Comparison of ENCODE assay signal across 33 cellular contexts in genomic region chr13:38301236-38301635, GRCh38.
"Had no signal": no experiment of that assay in that cellular context is flagged by ENCODE, and none has a peak within 500 bp of the region (broad histone marks: within the 10 kb centered on the region; RNA-seq: fewer than 3 reads in every experiment).

No MANE protein-coding gene starts in this region.

- H3K4me1 Mint-ChIP-seq: activated B cell treated with CpG ODN at 0.5 μM for 24 hours; activated CD4-positive, alpha-beta T cell treated with anti-CD3 and anti-CD28 coated beads, Interleukin-2, amount 10 ng/mL, durations not matched to agents 24 days and 14 days; activated CD8-positive, alpha-beta memory T cell treated with anti-CD3 and anti-CD28 coated beads, Interleukin-2, amount 10 ng/mL, durations not matched to agents 7 days and 5 days; activated naive CD4-positive, alpha-beta T cell treated with anti-CD3 and anti-CD28 coated beads, Interleukin-2, amount 10 ng/mL, durations not matched to agents 7 days and 5 days; activated naive CD4-positive, alpha-beta T cell treated with anti-CD3 and anti-CD28 coated beads, Interleukin-2, amount 50 U/mL, for 24 hours; activated naive CD8-positive, alpha-beta T cell treated with anti-CD3 and anti-CD28 coated beads, Interleukin-2, amount 10 ng/mL, durations not matched to agents 7 days and 5 days; activated naive CD8-positive, alpha-beta T cell treated with anti-CD3 and anti-CD28 coated beads, Interleukin-2, amount 50 U/mL, for 24 hours; brain; central memory CD8-positive, alpha-beta T cell had no signal

- H3K9me3 Mint-ChIP-seq: activated B cell treated with CpG ODN at 0.5 μM for 24 hours; activated CD4-positive, alpha-beta memory T cell treated with anti-CD3 and anti-CD28 coated beads for 36 hours; activated CD4-positive, alpha-beta T cell treated with anti-CD3 and anti-CD28 coated beads, Interleukin-2, amount 10 ng/mL, durations not matched to agents 24 days and 14 days; activated CD8-positive, alpha-beta T cell treated with anti-CD3 and anti-CD28 coated beads for 36 hours; activated naive CD4-positive, alpha-beta T cell treated with anti-CD3 and anti-CD28 coated beads, Interleukin-2, amount 10 ng/mL, durations not matched to agents 7 days and 5 days; activated T-cell treated with anti-CD3 and anti-CD28 coated beads, Interleukin-2, amount 50 U/mL, for 24 hours; brain; central memory CD8-positive, alpha-beta T cell; T-helper 1 cell treated with Interleukin-12 subunit alpha and Interleukin-12 subunit beta and Interleukin-4 antibody, amounts not matched to agents 30 μg/mL and 1 μg/mL, for 36 hours had no signal

- ATAC-seq: activated CD8-positive, alpha-beta memory T cell treated with anti-CD3 and anti-CD28 coated beads, Interleukin-2, amount 10 ng/mL, durations not matched to agents 7 days and 5 days; activated CD8-positive, alpha-beta T cell treated with anti-CD3 and anti-CD28 coated beads for 36 hours; activated naive CD8-positive, alpha-beta T cell treated with anti-CD3 and anti-CD28 coated beads, Interleukin-2, amount 50 U/mL, for 24 hours had no signal

- H3K4me3 Mint-ChIP-seq: activated B cell treated with CpG ODN at 0.5 μM for 24 hours; activated CD4-positive, alpha-beta memory T cell treated with anti-CD3 and anti-CD28 coated beads for 36 hours; activated CD4-positive, alpha-beta T cell treated with anti-CD3 and anti-CD28 coated beads, Interleukin-2, amount 10 ng/mL, durations not matched to agents 24 days and 14 days; activated CD8-positive, alpha-beta memory T cell treated with anti-CD3 and anti-CD28 coated beads, Interleukin-2, amount 10 ng/mL, durations not matched to agents 7 days and 5 days; activated CD8-positive, alpha-beta T cell treated with anti-CD3 and anti-CD28 coated beads for 36 hours; activated naive CD4-positive, alpha-beta T cell treated with anti-CD3 and anti-CD28 coated beads, Interleukin-2, amount 10 ng/mL, durations not matched to agents 7 days and 5 days; activated naive CD4-positive, alpha-beta T cell treated with anti-CD3 and anti-CD28 coated beads, Interleukin-2, amount 50 U/mL, for 24 hours; activated naive CD8-positive, alpha-beta T cell; activated naive CD8-positive, alpha-beta T cell treated with anti-CD3 and anti-CD28 coated beads, Interleukin-2, amount 10 ng/mL, durations not matched to agents 7 days and 5 days; activated naive CD8-positive, alpha-beta T cell treated with anti-CD3 and anti-CD28 coated beads, Interleukin-2, amount 50 U/mL, for 24 hours; activated T-cell treated with anti-CD3 and anti-CD28 coated beads, Interleukin-2, amount 50 U/mL, for 24 hours; brain; central memory CD8-positive, alpha-beta T cell; T-helper 1 cell treated with Interleukin-12 subunit alpha and Interleukin-12 subunit beta and Interleukin-4 antibody, amounts not matched to agents 30 μg/mL and 1 μg/mL, for 36 hours; T-helper 2 cell treated with Interferon-gamma antibody and Interleukin-4, amounts not matched to agents 5 μg/mL and 100 μg/mL, for 36 hours had no signal

- DNase-seq: activated B cell treated with CpG ODN at 0.5 μM for 24 hours; activated CD4-positive, alpha-beta memory T cell treated with anti-CD3 and anti-CD28 coated beads for 36 hours; activated CD4-positive, alpha-beta T cell treated with anti-CD3 and anti-CD28 coated beads for 4 hours; activated CD4-positive, alpha-beta T cell treated with anti-CD3 and anti-CD28 coated beads, Interleukin-2, amount 10 ng/mL, durations not matched to agents 24 days and 14 days; activated CD4-positive, alpha-beta T cell treated with anti-CD3 and anti-CD28 coated beads, Interleukin-2, amount 50 U/mL, for 1 hour; activated CD4-positive, alpha-beta T cell treated with anti-CD3 and anti-CD28 coated beads, Interleukin-2, amount 50 U/mL, for 4 hours; activated CD4-positive, CD25-positive, alpha-beta regulatory T cell treated with anti-CD3 and anti-CD28 coated beads, Interleukin-2, amount 50 U/mL, for 72 hours; activated CD8-positive, alpha-beta memory T cell treated with anti-CD3 and anti-CD28 coated beads for 24 hours; activated CD8-positive, alpha-beta memory T cell treated with anti-CD3 and anti-CD28 coated beads, Interleukin-2, amount 10 ng/mL, durations not matched to agents 7 days and 5 days; activated CD8-positive, alpha-beta memory T cell treated with anti-CD3 and anti-CD28 coated beads, Interleukin-2, amount 50 U/mL, for 48 hours; activated CD8-positive, alpha-beta T cell treated with anti-CD3 and anti-CD28 coated beads for 36 hours; activated effector memory CD4-positive, alpha-beta T cell treated with Interleukin-2 at 50 U/mL for 16 hours; activated gamma-delta T cell; activated naive CD4-positive, alpha-beta T cell treated with anti-CD3 and anti-CD28 coated beads, Interleukin-2, amount 10 ng/mL, durations not matched to agents 7 days and 5 days; activated naive CD4-positive, alpha-beta T cell treated with Interleukin-2 at 50 U/mL for 16 hours; activated naive CD8-positive, alpha-beta T cell treated with anti-CD3 and anti-CD28 coated beads, Interleukin-2, amount 10 ng/mL, durations not matched to agents 7 days and 5 days; activated naive CD8-positive, alpha-beta T cell treated with anti-CD3 and anti-CD28 coated beads, Interleukin-2, amount 50 U/mL, for 24 hours; activated T-cell treated with anti-CD3 and anti-CD28 coated beads, Interleukin-2, amount 50 U/mL, for 24 hours; activated T-cell treated with anti-CD3 and anti-CD28 coated beads, Interleukin-2, amount 50 U/mL, for 48 hours; amygdala; anterior cingulate cortex; caudate nucleus; cerebellar nuclear complex; T-helper 1 cell; T-helper 2 cell; T-helper 9 cell had no signal

- H3K36me3 Mint-ChIP-seq: activated CD4-positive, alpha-beta memory T cell treated with anti-CD3 and anti-CD28 coated beads for 36 hours; activated CD8-positive, alpha-beta memory T cell treated with anti-CD3 and anti-CD28 coated beads, Interleukin-2, amount 10 ng/mL, durations not matched to agents 7 days and 5 days; activated naive CD4-positive, alpha-beta T cell treated with anti-CD3 and anti-CD28 coated beads, Interleukin-2, amount 10 ng/mL, durations not matched to agents 7 days and 5 days; activated naive CD4-positive, alpha-beta T cell treated with anti-CD3 and anti-CD28 coated beads, Interleukin-2, amount 50 U/mL, for 24 hours; activated naive CD8-positive, alpha-beta T cell; activated naive CD8-positive, alpha-beta T cell treated with anti-CD3 and anti-CD28 coated beads, Interleukin-2, amount 10 ng/mL, durations not matched to agents 7 days and 5 days; brain had no signal

- H3K27me3 Mint-ChIP-seq: activated B cell treated with CpG ODN at 0.5 μM for 24 hours; activated CD4-positive, alpha-beta memory T cell treated with anti-CD3 and anti-CD28 coated beads for 36 hours; activated CD8-positive, alpha-beta memory T cell treated with anti-CD3 and anti-CD28 coated beads, Interleukin-2, amount 10 ng/mL, durations not matched to agents 7 days and 5 days; activated CD8-positive, alpha-beta T cell treated with anti-CD3 and anti-CD28 coated beads for 36 hours; activated naive CD4-positive, alpha-beta T cell treated with anti-CD3 and anti-CD28 coated beads, Interleukin-2, amount 10 ng/mL, durations not matched to agents 7 days and 5 days; activated naive CD8-positive, alpha-beta T cell; activated naive CD8-positive, alpha-beta T cell treated with anti-CD3 and anti-CD28 coated beads, Interleukin-2, amount 10 ng/mL, durations not matched to agents 7 days and 5 days; activated T-cell treated with anti-CD3 and anti-CD28 coated beads, Interleukin-2, amount 50 U/mL, for 24 hours; brain; central memory CD8-positive, alpha-beta T cell had no signal

- H3K27ac Mint-ChIP-seq: activated B cell treated with CpG ODN at 0.5 μM for 24 hours; activated CD4-positive, alpha-beta memory T cell treated with anti-CD3 and anti-CD28 coated beads for 36 hours; activated CD4-positive, alpha-beta T cell treated with anti-CD3 and anti-CD28 coated beads, Interleukin-2, amount 10 ng/mL, durations not matched to agents 24 days and 14 days; activated CD8-positive, alpha-beta memory T cell treated with anti-CD3 and anti-CD28 coated beads, Interleukin-2, amount 10 ng/mL, durations not matched to agents 7 days and 5 days; activated CD8-positive, alpha-beta T cell treated with anti-CD3 and anti-CD28 coated beads for 36 hours; activated naive CD4-positive, alpha-beta T cell treated with anti-CD3 and anti-CD28 coated beads, Interleukin-2, amount 10 ng/mL, durations not matched to agents 7 days and 5 days; activated naive CD4-positive, alpha-beta T cell treated with anti-CD3 and anti-CD28 coated beads, Interleukin-2, amount 50 U/mL, for 24 hours; activated naive CD8-positive, alpha-beta T cell; activated naive CD8-positive, alpha-beta T cell treated with anti-CD3 and anti-CD28 coated beads, Interleukin-2, amount 10 ng/mL, durations not matched to agents 7 days and 5 days; activated naive CD8-positive, alpha-beta T cell treated with anti-CD3 and anti-CD28 coated beads, Interleukin-2, amount 50 U/mL, for 24 hours; activated T-cell treated with anti-CD3 and anti-CD28 coated beads, Interleukin-2, amount 50 U/mL, for 24 hours; activated T-helper 2 cell treated with anti-CD3 and anti-CD28 coated beads, Interferon-gamma antibody, Interleukin-2, Interleukin-4, amounts not matched to agents 10 μg/mL and 5 μg/mL and 100 μg/mL, durations not matched to agents 14 hours and 24 hours and 36 hours; brain; T-helper 1 cell treated with Interleukin-12 subunit alpha and Interleukin-12 subunit beta and Interleukin-4 antibody, amounts not matched to agents 30 μg/mL and 1 μg/mL, for 36 hours; T-helper 2 cell treated with Interferon-gamma antibody and Interleukin-4, amounts not matched to agents 5 μg/mL and 100 μg/mL, for 36 hours had no signal
